In the genomic region with DNA sequence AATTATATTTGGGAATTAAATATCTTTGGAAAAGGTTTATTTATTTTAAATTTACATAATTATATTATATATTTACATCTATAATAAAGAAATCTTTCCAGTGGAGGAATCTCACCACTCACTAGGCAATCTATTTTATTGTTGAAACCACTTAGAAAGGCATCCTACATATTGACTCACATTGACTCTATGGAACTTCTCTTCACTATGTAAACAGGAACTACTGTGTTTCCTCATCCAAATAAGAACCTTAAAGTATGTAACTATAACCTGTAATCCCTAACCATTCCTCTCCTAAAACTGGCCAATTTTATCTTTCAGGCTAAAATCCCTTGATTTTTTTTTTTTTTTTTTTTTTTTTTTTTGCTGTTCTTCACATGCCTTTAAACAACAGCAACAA, we compare ENCODE assay signal across 19 cellular contexts.
DNase-seq lines count a peak whose midpoint lies in the region; FAIRE-seq and TF ChIP-seq lines count a peak whose summit lies in the region.
"Had no signal": no experiment of that assay in that cellular context is flagged by ENCODE, and none has a peak within 500 bp of the region (broad histone marks: within the 10 kb centered on the region; RNA-seq: fewer than 3 reads in every experiment).

No MANE protein-coding gene starts in this region.

- no peak overlapping the region for H3K27ac ChIP-seq in small intestine (ENCODE audit: low read depth in 1 of 2, low read length in 1 of 2)

- no peaks in the 10 kb centered on the region for H3K27me3 ChIP-seq in small intestine (ENCODE audit: control insufficient read depth in 2 of 2, insufficient read depth in 2 of 2, low read length in 2 of 2)

- no peaks in the 10 kb centered on the region for H3K9me3 ChIP-seq in small intestine (ENCODE audit: control insufficient read depth, low read depth)

- H3K4me1 ChIP-seq in small intestine (ENCODE audit: control insufficient read depth in 2 of 2, insufficient read depth in 1 of 2, low read depth in 1 of 2, low read length in 1 of 2): no peaks in the 10 kb centered on the region

- H3K4me3 ChIP-seq in epithelial cell of esophagus (ENCODE audit: low read length): no peak overlapping the region
- H3K4me3 ChIP-seq in small intestine (ENCODE audit: low read depth in 1 of 2, low read length in 2 of 2): no peak overlapping the region

- peak; percentile 2 for DNase-seq in EH (ENCODE audit: low read depth)
- DNase-seq in OCI-M1 (lab: John Stamatoyannopoulos, UW): peak; percentile 34
- peak; percentile 30 for DNase-seq in epithelial cell of esophagus (ENCODE audit: low read depth)
- DNase-seq in small intestine: no peak
- DNase-seq in NCI-H1694 (lab: John Stamatoyannopoulos, UW): no peak
- no peak for DNase-seq in NCI-H446 (lab: John Stamatoyannopoulos, UW)
- no peak for DNase-seq in activated CD4-positive, alpha-beta T cell treated with anti-CD3 and anti-CD28 coated beads for 1 hour
- DNase-seq: CD4-positive, CD25-positive, alpha-beta regulatory T cell; DMS79 treated with DMSO at 0.1 percent for 48 hours; GOT3; KG1; MV-4-11; NCI-H1105 treated with DMSO at 0.1 percent for 48 hours; NCI-H2107; NCI-H510A; NCI-H82; SW 1271; T-helper 17 cell had no signal

- H3K36me3 ChIP-seq in small intestine (ENCODE audit: control insufficient read depth in 2 of 2, insufficient read depth in 2 of 2, low read length in 2 of 2): no peaks in the 10 kb centered on the region

- peak; percentile 15 for FAIRE-seq in small intestine (lab: Jason Lieb, UNC)
- FAIRE-seq: GM12892 had no signal

- TF ChIP-seq CTCF in epithelial cell of esophagus (IDR thresholded peaks at IDR 0.05; ENCODE audit: insufficient read depth, low read depth, low read length, missing control alignments): no peak

Comparison
In these comparisons a context has a peak if more than half of its experiments do, and no peak if none do; other contexts are left out.
1. DNase-seq: peak in EH (single experiment), OCI-M1 (single experiment) and epithelial cell of esophagus (single experiment); none in small intestine (single experiment), NCI-H1694 (single experiment), NCI-H446 (0 of 2) and activated CD4-positive, alpha-beta T cell treated with anti-CD3 and anti-CD28 coated beads for 1 hour (single experiment).